In genomic region chr9:15219511-15219910, GRCh38 we compare ENCODE assay signal across 26 cellular contexts.
"Had no signal": no experiment of that assay in that cellular context is flagged by ENCODE, and none has a peak within 500 bp of the region (broad histone marks: within the 10 kb centered on the region; RNA-seq: fewer than 3 reads in every experiment).

No MANE protein-coding gene starts in this region.

- H3K27ac ChIP-seq: esophagus muscularis mucosa, foreskin keratinocyte, heart right ventricle, thoracic aorta, VCaP had no signal

- H3K27ac Mint-ChIP-seq: activated naive CD8-positive, alpha-beta T cell treated with anti-CD3 and anti-CD28 coated beads, Interleukin-2, amount 50 U/mL, for 24 hours; activated T-helper 2 cell treated with anti-CD3 and anti-CD28 coated beads, Interferon-gamma antibody, Interleukin-2, Interleukin-4, amounts not matched to agents 10 μg/mL and 5 μg/mL and 100 μg/mL, durations not matched to agents 14 hours and 24 hours and 36 hours; mesothelial cell of epicardium; stimulated activated effector memory CD8-positive, alpha-beta T cell treated with anti-CD3 and anti-CD28 coated beads, Interleukin-12 subunit alpha, Interleukin-12 subunit beta, amount 100 ng/mL, for 72 hours; stimulated activated naive CD8-positive, alpha-beta T cell treated with anti-CD3 and anti-CD28 coated beads, Interleukin-15, Interleukin-2, amounts not matched to agents 100 ng/mL and 50 ng/mL, for 24 hours; type B pancreatic cell had no signal

- H3K4me3 Mint-ChIP-seq: activated naive CD4-positive, alpha-beta T cell treated with anti-CD3 and anti-CD28 coated beads, Interleukin-2, amount 50 U/mL, for 24 hours; activated naive CD8-positive, alpha-beta T cell treated with anti-CD3 and anti-CD28 coated beads, Interleukin-2, amount 50 U/mL, for 24 hours; activated T-cell treated with anti-CD3 and anti-CD28 coated beads, Interleukin-2, amount 50 U/mL, for 4 hours; mesothelial cell of epicardium; naive thymus-derived CD4-positive, alpha-beta T cell; stimulated activated effector memory CD8-positive, alpha-beta T cell treated with anti-CD3 and anti-CD28 coated beads, Interleukin-12 subunit alpha, Interleukin-12 subunit beta, amount 100 ng/mL, for 72 hours; stimulated activated naive CD8-positive, alpha-beta T cell treated with anti-CD3 and anti-CD28 coated beads, Interleukin-15, Interleukin-2, amounts not matched to agents 100 ng/mL and 50 ng/mL, for 24 hours; type B pancreatic cell had no signal

- H3K4me3 ChIP-seq: esophagus muscularis mucosa, heart right ventricle, skin epidermis, thoracic aorta had no signal

- H3K4me1 ChIP-seq: esophagus muscularis mucosa, foreskin keratinocyte had no signal

- H3K27me3 Mint-ChIP-seq: activated naive CD4-positive, alpha-beta T cell treated with anti-CD3 and anti-CD28 coated beads, Interleukin-2, amount 50 U/mL, for 24 hours; activated naive CD8-positive, alpha-beta T cell treated with anti-CD3 and anti-CD28 coated beads, Interleukin-2, amount 50 U/mL, for 24 hours; naive thymus-derived CD4-positive, alpha-beta T cell; stimulated activated naive CD8-positive, alpha-beta T cell treated with anti-CD3 and anti-CD28 coated beads, Interleukin-15, Interleukin-2, amounts not matched to agents 100 ng/mL and 50 ng/mL, for 24 hours; type B pancreatic cell had no signal

- H3K9me3 ChIP-seq: esophagus muscularis mucosa, heart right ventricle, thoracic aorta had no signal

- DNase-seq: activated CD4-positive, alpha-beta T cell treated with anti-CD3 and anti-CD28 coated beads for 4 hours; activated CD4-positive, alpha-beta T cell treated with anti-CD3 and anti-CD28 coated beads, Interleukin-2, amount 50 U/mL, for 4 hours; activated CD8-positive, alpha-beta memory T cell treated with anti-CD3 and anti-CD28 coated beads, Interleukin-2, amount 50 U/mL, for 4 hours; activated naive CD8-positive, alpha-beta T cell treated with anti-CD3 and anti-CD28 coated beads, Interleukin-2, amount 50 U/mL, for 24 hours; activated T-cell treated with anti-CD3 and anti-CD28 coated beads, Interleukin-2, amount 50 U/mL, for 4 hours; amygdala; central memory CD4-positive, alpha-beta T cell; foreskin keratinocyte; heart right ventricle; mammary epithelial cell; naive thymus-derived CD4-positive, alpha-beta T cell; posterior cingulate gyrus; retina; stimulated activated CD4-positive, alpha-beta T cell treated with anti-CD3 and anti-CD28 coated beads, Interleukin-4, amount 100 ng/mL, for 24 hours; T-helper 9 cell had no signal

- ATAC-seq: activated naive CD8-positive, alpha-beta T cell treated with anti-CD3 and anti-CD28 coated beads, Interleukin-2, amount 50 U/mL, for 24 hours; activated T-cell treated with anti-CD3 and anti-CD28 coated beads, Interleukin-2, amount 50 U/mL, for 4 hours; foreskin keratinocyte; heart right ventricle; naive thymus-derived CD4-positive, alpha-beta T cell; sciatic nerve; stimulated activated effector memory CD8-positive, alpha-beta T cell treated with anti-CD3 and anti-CD28 coated beads, Interleukin-12 subunit alpha, Interleukin-12 subunit beta, amount 100 ng/mL, for 72 hours had no signal

- H3K27me3 ChIP-seq: esophagus muscularis mucosa, foreskin keratinocyte, heart right ventricle had no signal

- H3K9me3 Mint-ChIP-seq: activated naive CD4-positive, alpha-beta T cell treated with anti-CD3 and anti-CD28 coated beads, Interleukin-2, amount 50 U/mL, for 24 hours; activated naive CD8-positive, alpha-beta T cell treated with anti-CD3 and anti-CD28 coated beads, Interleukin-2, amount 50 U/mL, for 24 hours; activated T-cell treated with anti-CD3 and anti-CD28 coated beads, Interleukin-2, amount 50 U/mL, for 4 hours; activated T-helper 2 cell treated with anti-CD3 and anti-CD28 coated beads, Interferon-gamma antibody, Interleukin-2, Interleukin-4, amounts not matched to agents 10 μg/mL and 5 μg/mL and 100 μg/mL, durations not matched to agents 14 hours and 24 hours and 36 hours; mesothelial cell of epicardium; naive thymus-derived CD4-positive, alpha-beta T cell; stimulated activated effector memory CD8-positive, alpha-beta T cell treated with anti-CD3 and anti-CD28 coated beads, Interleukin-12 subunit alpha, Interleukin-12 subunit beta, amount 100 ng/mL, for 72 hours; stimulated activated naive CD8-positive, alpha-beta T cell treated with anti-CD3 and anti-CD28 coated beads, Interleukin-15, Interleukin-2, amounts not matched to agents 100 ng/mL and 50 ng/mL, for 24 hours had no signal

- H3K36me3 Mint-ChIP-seq: mesothelial cell of epicardium, type B pancreatic cell had no signal
